Comparison of ENCODE assay signal across 10 cellular contexts in the genomic region with DNA sequence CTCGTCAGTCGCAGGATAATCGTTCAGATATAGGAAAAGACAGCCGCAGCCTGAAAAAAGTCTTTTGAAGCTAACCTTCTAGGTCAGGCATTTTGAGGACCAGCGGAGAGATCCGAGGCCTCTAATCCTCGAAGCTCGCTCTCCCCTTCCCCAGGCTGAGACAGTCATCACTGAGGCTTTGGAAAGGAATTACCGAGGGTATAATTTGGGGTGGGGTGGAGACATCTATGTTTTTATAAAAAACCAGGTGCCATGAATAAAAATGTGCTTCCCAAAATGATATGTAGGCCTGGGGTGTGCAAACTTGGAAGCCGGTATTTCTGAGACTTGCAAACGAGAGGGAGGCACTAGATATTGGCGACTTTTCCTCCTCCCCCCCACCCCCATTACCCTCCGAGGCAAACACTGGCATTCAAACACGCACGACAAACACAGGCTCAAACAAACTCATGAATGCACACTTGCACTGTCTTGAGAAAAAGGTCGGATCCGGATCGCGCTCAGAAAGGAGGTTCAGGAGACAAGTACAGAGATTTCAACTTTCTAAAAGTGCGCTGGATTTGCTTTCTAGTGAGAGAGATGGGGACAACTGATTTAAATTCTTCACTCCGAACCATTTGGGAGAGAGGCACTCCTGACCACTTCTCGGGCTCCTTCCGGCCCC. TPM values are rescaled to one million over a fixed set of nuclear protein-coding genes. Genes with fewer than 3 reads are reported as not detected.
DNase-seq lines count a peak whose midpoint lies in the region; ATAC-seq lines count a peak whose summit lies in the region.
"Had no signal": no experiment of that assay in that cellular context is flagged by ENCODE, and none has a peak within 500 bp of the region (broad histone marks: within the 10 kb centered on the region; RNA-seq: fewer than 3 reads in every experiment).

No MANE protein-coding gene starts in this region.

- H3K27ac Mint-ChIP-seq in activated T-helper 2 cell treated with anti-CD3 and anti-CD28 coated beads, Interferon-gamma antibody, Interleukin-2, Interleukin-4, amounts not matched to agents 10 μg/mL and 5 μg/mL and 100 μg/mL, durations not matched to agents 14 hours and 24 hours and 36 hours, result no peak overlapping the region
- no peak overlapping the region for H3K27ac Mint-ChIP-seq in stimulated activated effector memory CD8-positive, alpha-beta T cell treated with anti-CD3 and anti-CD28 coated beads, Interleukin-12 subunit alpha, Interleukin-12 subunit beta, amount 100 ng/mL, for 72 hours

- intact Hi-C loops in activated T-helper 2 cell treated with anti-CD3 and anti-CD28 coated beads, Interferon-gamma antibody, Interleukin-2, Interleukin-4, amounts not matched to agents 10 μg/mL and 5 μg/mL and 100 μg/mL, durations not matched to agents 14 hours and 24 hours and 36 hours (cut with micrococcal nuclease), result loop anchor here (5.0 kb wide), 1 partner anchor 1486 kb away; a partner anchor contains a TSS

- H3K4me1 ChIP-seq in HUES48 (ENCODE audit: control insufficient read depth, insufficient read depth, low read length), result peaks cover 54% of the 10 kb centered on the region

- ATAC-seq in stimulated activated effector memory CD8-positive, alpha-beta T cell treated with anti-CD3 and anti-CD28 coated beads, Interleukin-12 subunit alpha, Interleukin-12 subunit beta, amount 100 ng/mL, for 72 hours, result no peak
- ATAC-seq in HG03442 (IDR thresholded peaks at IDR 0.05; ENCODE audit: unreplicated experiment) (no peak), GM21717 (IDR thresholded peaks at IDR 0.05; ENCODE audit: unreplicated experiment) (no peak)

- H3K36me3 ChIP-seq in HUES48 (ENCODE audit: control insufficient read depth, insufficient read depth, low read length), result no peaks in the 10 kb centered on the region
- H3K36me3 ChIP-seq: WERI-Rb-1 had no signal

- no peak overlapping the region for H3K27ac ChIP-seq in HUES48 (ENCODE audit: low read depth, low read length)
- H3K27ac ChIP-seq: WERI-Rb-1 had no signal

- H3K4me3 ChIP-seq in HUES48 (ENCODE audit: low read depth, low read length), result peak overlapping the region; percentile 75
- peak overlapping the region; percentile 52; the same call in 1 of the 2 replicates for H3K4me3 ChIP-seq in iPS-18c (ENCODE audit: insufficient read depth, low read depth, low read length)

- H3K9me3 Mint-ChIP-seq in activated T-helper 2 cell treated with anti-CD3 and anti-CD28 coated beads, Interferon-gamma antibody, Interleukin-2, Interleukin-4, amounts not matched to agents 10 μg/mL and 5 μg/mL and 100 μg/mL, durations not matched to agents 14 hours and 24 hours and 36 hours, result no peaks in the 10 kb centered on the region
- peaks cover 3% of the 10 kb centered on the region for H3K9me3 Mint-ChIP-seq in stimulated activated effector memory CD8-positive, alpha-beta T cell treated with anti-CD3 and anti-CD28 coated beads, Interleukin-12 subunit alpha, Interleukin-12 subunit beta, amount 100 ng/mL, for 72 hours

- H3K4me3 Mint-ChIP-seq in activated T-helper 2 cell treated with anti-CD3 and anti-CD28 coated beads, Interferon-gamma antibody, Interleukin-2, Interleukin-4, amounts not matched to agents 10 μg/mL and 5 μg/mL and 100 μg/mL, durations not matched to agents 14 hours and 24 hours and 36 hours (ENCODE audit: low read depth), result peak overlapping the region; percentile 6
- H3K4me3 Mint-ChIP-seq in stimulated activated effector memory CD8-positive, alpha-beta T cell treated with anti-CD3 and anti-CD28 coated beads, Interleukin-12 subunit alpha, Interleukin-12 subunit beta, amount 100 ng/mL, for 72 hours, result peak overlapping the region; percentile 23

- peaks cover 3% of the 10 kb centered on the region for H3K36me3 Mint-ChIP-seq in activated T-helper 2 cell treated with anti-CD3 and anti-CD28 coated beads, Interferon-gamma antibody, Interleukin-2, Interleukin-4, amounts not matched to agents 10 μg/mL and 5 μg/mL and 100 μg/mL, durations not matched to agents 14 hours and 24 hours and 36 hours (ENCODE audit: low read depth)
- no peaks in the 10 kb centered on the region for H3K36me3 Mint-ChIP-seq in stimulated activated effector memory CD8-positive, alpha-beta T cell treated with anti-CD3 and anti-CD28 coated beads, Interleukin-12 subunit alpha, Interleukin-12 subunit beta, amount 100 ng/mL, for 72 hours

- H3K4me1 Mint-ChIP-seq in activated T-helper 2 cell treated with anti-CD3 and anti-CD28 coated beads, Interferon-gamma antibody, Interleukin-2, Interleukin-4, amounts not matched to agents 10 μg/mL and 5 μg/mL and 100 μg/mL, durations not matched to agents 14 hours and 24 hours and 36 hours (ENCODE audit: low read depth), result peaks cover 5% of the 10 kb centered on the region
- H3K4me1 Mint-ChIP-seq in stimulated activated effector memory CD8-positive, alpha-beta T cell treated with anti-CD3 and anti-CD28 coated beads, Interleukin-12 subunit alpha, Interleukin-12 subunit beta, amount 100 ng/mL, for 72 hours, result peaks cover 5% of the 10 kb centered on the region

- peaks cover 88% of the 10 kb centered on the region for H3K27me3 Mint-ChIP-seq in activated T-helper 2 cell treated with anti-CD3 and anti-CD28 coated beads, Interferon-gamma antibody, Interleukin-2, Interleukin-4, amounts not matched to agents 10 μg/mL and 5 μg/mL and 100 μg/mL, durations not matched to agents 14 hours and 24 hours and 36 hours (ENCODE audit: low read depth)

- H3K27me3 ChIP-seq in HUES48 (ENCODE audit: control insufficient read depth, insufficient read depth, low read length), result peaks cover 99% of the 10 kb centered on the region

- H3K9ac ChIP-seq in HUES48 (ENCODE audit: low read depth, low read length), result no peak overlapping the region

- H3K9me3 ChIP-seq in HUES48 (ENCODE audit: control insufficient read depth, insufficient read depth, low read length) (no peaks in the 10 kb centered on the region), iPS-18c (ENCODE audit: control insufficient read depth, insufficient read depth, low read length) (no peaks in the 10 kb centered on the region)

- DNase-seq in activated T-helper 2 cell treated with anti-CD3 and anti-CD28 coated beads, Interferon-gamma antibody, Interleukin-2, Interleukin-4, amounts not matched to agents 10 μg/mL and 5 μg/mL and 100 μg/mL, durations not matched to agents 14 hours and 24 hours and 36 hours (ENCODE audit: low spot score), result no peak
- DNase-seq in stimulated activated effector memory CD8-positive, alpha-beta T cell treated with anti-CD3 and anti-CD28 coated beads, Interleukin-12 subunit alpha, Interleukin-12 subunit beta, amount 100 ng/mL, for 72 hours (ENCODE audit: low spot score in 2 of 2), result no peak
- no peak for DNase-seq in MV-4-11 (lab: John Stamatoyannopoulos, UW)
- DNase-seq: cortex of kidney, NCI-H524, WERI-Rb-1 had no signal

RNA-seq across cellular contexts. Expression of a gene that starts 0.9 kb away (rescaled TPM):
- total RNA-seq in activated T-helper 2 cell treated with anti-CD3 and anti-CD28 coated beads, Interferon-gamma antibody, Interleukin-2, Interleukin-4, amounts not matched to agents 10 μg/mL and 5 μg/mL and 100 μg/mL, durations not matched to agents 14 hours and 24 hours and 36 hours, result not detected in 2 replicates
